ENCODE assay signal across 3 cellular contexts in the genomic region with DNA sequence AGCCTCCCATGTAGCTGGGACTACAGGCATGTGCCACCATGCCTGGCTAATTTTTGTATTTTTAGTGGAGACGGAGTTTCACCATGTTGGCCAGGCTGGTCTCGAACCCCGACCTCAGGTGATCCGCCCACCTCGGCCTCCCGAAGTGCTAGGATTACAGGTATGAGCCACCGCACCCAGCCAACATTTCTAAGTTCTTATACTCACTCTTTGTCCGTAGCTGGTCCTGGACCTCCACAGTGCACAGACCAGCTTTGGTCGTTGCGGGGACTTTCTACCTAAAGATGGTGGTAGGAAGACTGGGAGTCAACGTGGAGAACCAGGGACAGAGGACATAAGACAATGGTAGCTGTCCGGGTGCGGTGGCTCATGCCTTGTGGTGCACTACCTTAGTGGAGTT. TPM values are rescaled to one million over a fixed set of nuclear protein-coding genes. Genes with fewer than 3 reads are reported as not detected.
"Had no signal": no experiment of that assay in that cellular context is flagged by ENCODE, and none has a peak within 500 bp of the region (broad histone marks: within the 10 kb centered on the region; RNA-seq: fewer than 3 reads in every experiment).

No MANE protein-coding gene starts in this region.

RNA-seq across cellular contexts. Expression of a gene that starts 13.4 kb away (rescaled TPM):
- total RNA-seq: subcutaneous adipose tissue, temporal lobe, thoracic aorta had no signal
